21 cellular contexts compared by ENCODE assay signal in genomic region chr3:126780666-126781065, GRCh38.
"Had no signal": no experiment of that assay in that cellular context is flagged by ENCODE, and none has a peak within 500 bp of the region (broad histone marks: within the 10 kb centered on the region; RNA-seq: fewer than 3 reads in every experiment).

No MANE protein-coding gene starts in this region.

- H3K4me1 ChIP-seq: right lobe of liver, testis had no signal

- H3K4me3 ChIP-seq: left ventricle myocardium inferior, right lobe of liver, testis had no signal

- H3K9me3 ChIP-seq: left ventricle myocardium inferior, right lobe of liver, testis had no signal

- H3K36me3 ChIP-seq: left ventricle myocardium inferior, right lobe of liver had no signal

- DNase-seq: activated CD4-positive, alpha-beta T cell treated with anti-CD3 and anti-CD28 coated beads, Interleukin-2, amount 10 ng/mL, durations not matched to agents 24 days and 14 days; activated CD4-positive, CD25-positive, alpha-beta regulatory T cell; activated CD8-positive, alpha-beta memory T cell treated with anti-CD3 and anti-CD28 coated beads, Interleukin-2, amount 10 ng/mL, durations not matched to agents 7 days and 5 days; activated CD8-positive, alpha-beta T cell treated with anti-CD3 and anti-CD28 coated beads for 36 hours; activated effector memory CD4-positive, alpha-beta T cell treated with anti-CD3 and anti-CD28 coated beads, Interleukin-2, amount 50 U/mL, for 16 hours; activated naive CD4-positive, alpha-beta T cell treated with anti-CD3 and anti-CD28 coated beads, Interleukin-2, amount 10 ng/mL, durations not matched to agents 7 days and 5 days; activated T-cell treated with anti-CD3 and anti-CD28 coated beads for 4 hours; amygdala; effector CD4-positive, alpha-beta T cell; glutamatergic neuron; hippocampal formation; left ventricle myocardium inferior; nephron progenitor cell; nucleus accumbens; right lobe of liver; small intestine; stimulated activated CD4-positive, alpha-beta T cell treated with anti-CD3 and anti-CD28 coated beads, Interleukin-2, amount 100 ng/mL, for 24 hours; T-helper 9 cell; testis; trophoblast cell had no signal

- H3K27me3 ChIP-seq: right lobe of liver, testis had no signal

- ATAC-seq: activated CD8-positive, alpha-beta memory T cell treated with anti-CD3 and anti-CD28 coated beads, Interleukin-2, amount 10 ng/mL, durations not matched to agents 7 days and 5 days; activated CD8-positive, alpha-beta T cell treated with anti-CD3 and anti-CD28 coated beads for 36 hours; right lobe of liver; stimulated activated memory B cell treated with anti-CD40 and anti-IgM and Interleukin-4, amounts not matched to agents 10 μg/mL and 1 μg/mL and 100 μg/mL, for 72 hours had no signal

- H3K27ac ChIP-seq: right lobe of liver, testis had no signal
